Comparison of ENCODE assay signal across 15 cellular contexts in the genomic region with DNA sequence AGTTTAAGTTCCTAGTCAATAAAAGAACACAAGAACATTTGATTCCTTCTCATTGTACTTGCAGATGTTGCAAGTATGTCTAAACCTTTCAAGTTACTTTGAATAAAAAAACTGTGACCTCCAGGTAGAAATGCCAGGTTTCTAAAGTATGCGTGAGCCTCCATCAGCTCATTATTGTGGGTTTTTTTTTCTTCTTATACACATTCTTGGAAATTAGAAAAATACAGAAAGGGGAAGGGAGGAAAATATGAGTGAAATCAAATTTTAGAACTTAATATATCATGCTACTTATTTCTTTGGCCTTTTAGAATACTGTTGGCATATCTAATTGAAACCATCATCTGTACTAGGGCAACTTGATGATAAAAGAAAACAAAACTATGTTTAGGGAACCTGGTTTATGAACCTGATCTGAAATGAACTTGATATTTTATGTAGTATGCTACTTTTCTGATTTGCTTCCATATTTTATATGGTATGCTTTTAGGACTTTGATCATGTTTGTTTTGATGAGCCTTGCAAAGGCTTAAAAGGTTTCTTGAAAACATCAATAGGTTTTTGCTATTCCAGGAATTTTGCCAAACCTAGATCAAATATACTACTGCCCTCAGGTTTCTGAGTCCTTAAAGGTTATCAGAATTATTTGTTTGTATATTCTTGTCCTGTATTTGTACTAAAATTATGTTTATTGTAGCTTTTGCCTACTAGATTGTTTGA.
"Had no signal": no experiment of that assay in that cellular context is flagged by ENCODE, and none has a peak within 500 bp of the region (broad histone marks: within the 10 kb centered on the region; RNA-seq: fewer than 3 reads in every experiment).

No MANE protein-coding gene starts in this region.

- H3K27ac ChIP-seq: colonic mucosa, foreskin keratinocyte, left lung, psoas muscle, SK-N-MC, testis had no signal

- H3K36me3 ChIP-seq: colonic mucosa, left lung had no signal

- H3K9me3 ChIP-seq: colonic mucosa, left lung, psoas muscle, testis had no signal

- DNase-seq: activated CD4-positive, alpha-beta T cell treated with anti-CD3 and anti-CD28 coated beads, Interleukin-2, amount 50 U/mL, for 48 hours; caudate nucleus; colonic mucosa; effector CD4-positive, alpha-beta T cell; foreskin keratinocyte; head of caudate nucleus; left lung; mesenchymal stem cell; psoas muscle; stimulated activated CD4-positive, alpha-beta T cell treated with anti-CD3 and anti-CD28 coated beads, Interleukin-2, amount 100 ng/mL, for 48 hours; stimulated activated naive CD4-positive, alpha-beta T cell treated with Interleukin-2 at 50 U/mL for 16 hours; T-helper 1 cell; testis had no signal

- H3K4me3 Mint-ChIP-seq: nephron had no signal

- H3K27ac Mint-ChIP-seq: nephron had no signal

- ATAC-seq: foreskin keratinocyte, left lung, psoas muscle had no signal

- H3K4me1 Mint-ChIP-seq: nephron had no signal
